In genomic region chr16:6066601-6067000, GRCh38 we compare ENCODE assay signal across 18 cellular contexts.
DNase-seq lines count a peak whose midpoint lies in the region; ATAC-seq and TF ChIP-seq lines count a peak whose summit lies in the region.
"Had no signal": no experiment of that assay in that cellular context is flagged by ENCODE, and none has a peak within 500 bp of the region (broad histone marks: within the 10 kb centered on the region; RNA-seq: fewer than 3 reads in every experiment).

No MANE protein-coding gene starts in this region.

- H3K27me3 Mint-ChIP-seq in nephron progenitor cell (ENCODE audit: low read depth, poor library complexity) = peaks cover 12% of the 10 kb centered on the region

- no peaks in the 10 kb centered on the region for H3K36me3 Mint-ChIP-seq in nephron progenitor cell (ENCODE audit: low read depth)

- no peak for TF ChIP-seq CTCF in nephron progenitor cell (IDR thresholded peaks at IDR 0.05)

- no peak for ATAC-seq in GM18858 (IDR thresholded peaks at IDR 0.05; ENCODE audit: unreplicated experiment)
- ATAC-seq: HepG2, K562, Right ventricle myocardium inferior had no signal

- peaks cover under 1% of the 10 kb centered on the region for H3K9me3 Mint-ChIP-seq in nephron progenitor cell

- no peak overlapping the region for H3K4me3 Mint-ChIP-seq in nephron progenitor cell

- DNase-seq in NCI-H1694 (lab: John Stamatoyannopoulos, UW) (peak; percentile 28), NCI-H82 treated with DMSO at 0.1 percent for 48 hours (lab: John Stamatoyannopoulos, UW; ENCODE audit: unreplicated experiment) (peak; percentile 27), cerebellum (ENCODE audit: low spot score) (peak; percentile 89), nephron progenitor cell (no peak), cortex of kidney (lab: John Stamatoyannopoulos, UW) (no peak)
- no peak for DNase-seq in activated CD4-positive, alpha-beta T cell treated with anti-CD3 and anti-CD28 coated beads for 4 hours
- DNase-seq: BE2C, DMS53, GF-D8, MM.1S, NCI-H1048, NCI-H1436 treated with DMSO at 0.1 percent for 48 hours, NCI-H510A treated with DMSO at 0.1 percent for 48 hours, NCI-H774 had no signal

- no peak overlapping the region for H3K27ac Mint-ChIP-seq in nephron progenitor cell

- peaks cover 6% of the 10 kb centered on the region for H3K4me1 Mint-ChIP-seq in nephron progenitor cell

Comparison
In these comparisons a context has a peak if more than half of its experiments do, and no peak if none do; other contexts are left out.
1. DNase-seq: peak in NCI-H1694 (single experiment), NCI-H82 treated with DMSO at 0.1 percent for 48 hours (single experiment) and cerebellum (single experiment); none in activated CD4-positive, alpha-beta T cell treated with anti-CD3 and anti-CD28 coated beads for 4 hours (0 of 2), nephron progenitor cell (single experiment) and cortex of kidney (single experiment).